20 cellular contexts compared by ENCODE assay signal in the genomic region with DNA sequence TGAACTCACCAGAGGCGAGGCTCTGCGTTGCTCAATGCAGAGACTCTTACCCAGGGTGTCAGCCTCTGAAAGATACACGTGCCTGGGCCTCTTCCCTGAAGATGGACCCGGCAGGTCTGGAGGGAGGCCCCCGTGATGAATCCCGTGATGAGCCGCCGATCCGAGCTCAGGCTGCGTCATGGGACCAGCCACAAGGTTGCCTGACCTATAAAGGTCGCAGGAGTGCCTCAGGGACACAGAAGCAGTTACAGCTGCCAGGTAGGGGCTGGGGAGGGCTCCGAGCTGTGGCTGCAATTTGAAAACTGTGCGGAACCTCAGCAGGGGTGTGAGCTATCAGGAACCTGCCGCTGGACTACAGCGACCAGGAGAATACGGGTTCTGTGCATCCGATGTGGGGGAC.
"Had no signal": no experiment of that assay in that cellular context is flagged by ENCODE, and none has a peak within 500 bp of the region (broad histone marks: within the 10 kb centered on the region; RNA-seq: fewer than 3 reads in every experiment).

No MANE protein-coding gene starts in this region.

- H3K9me3 ChIP-seq: breast epithelium had no signal

- H3K27ac ChIP-seq: breast epithelium, KMS-11, VCaP had no signal

- ATAC-seq: activated T-cell treated with anti-CD3 and anti-CD28 coated beads, Interleukin-2, amount 50 U/mL, for 72 hours; PC-3 had no signal

- H3K36me3 Mint-ChIP-seq: activated CD4-positive, alpha-beta memory T cell treated with anti-CD3 and anti-CD28 coated beads for 36 hours; activated naive CD4-positive, alpha-beta T cell treated with anti-CD3 and anti-CD28 coated beads, Interleukin-2, amount 50 U/mL, for 24 hours had no signal

- DNase-seq: activated CD4-positive, alpha-beta memory T cell treated with anti-CD3 and anti-CD28 coated beads for 36 hours; activated CD4-positive, alpha-beta T cell treated with anti-CD3 and anti-CD28 coated beads, Interleukin-2, amount 10 ng/mL, durations not matched to agents 7 days and 5 days; activated CD4-positive, CD25-positive, alpha-beta regulatory T cell; activated naive CD4-positive, alpha-beta T cell; activated T-cell treated with anti-CD3 and anti-CD28 coated beads, Interleukin-2, amount 50 U/mL, for 72 hours; central memory CD4-positive, alpha-beta T cell; NCI-H1092; NCI-H1417; NCI-H1694; NCI-H2029; NCI-H510A treated with DMSO at 0.1 percent for 48 hours; NCI-H69; PC-3; SHP77 treated with DMSO at 0.1 percent for 48 hours; T-helper 2 cell had no signal

- H3K4me2 ChIP-seq: KMS-11 had no signal

- H3K9ac ChIP-seq: KMS-11 had no signal

- H3K27me3 ChIP-seq: breast epithelium had no signal

- H3K4me1 ChIP-seq: breast epithelium had no signal

- H3K27me3 Mint-ChIP-seq: activated CD4-positive, alpha-beta memory T cell treated with anti-CD3 and anti-CD28 coated beads for 36 hours; activated naive CD4-positive, alpha-beta T cell treated with anti-CD3 and anti-CD28 coated beads, Interleukin-2, amount 50 U/mL, for 24 hours had no signal

- H3K4me3 ChIP-seq: breast epithelium had no signal

- H3K27ac Mint-ChIP-seq: activated CD4-positive, alpha-beta memory T cell treated with anti-CD3 and anti-CD28 coated beads for 36 hours; activated CD4-positive, alpha-beta T cell treated with anti-CD3 and anti-CD28 coated beads, Interleukin-2, amount 10 ng/mL, durations not matched to agents 7 days and 5 days; activated naive CD4-positive, alpha-beta T cell treated with anti-CD3 and anti-CD28 coated beads, Interleukin-2, amount 50 U/mL, for 24 hours; activated T-cell treated with anti-CD3 and anti-CD28 coated beads, Interleukin-2, amount 50 U/mL, for 72 hours; activated T-helper 2 cell treated with anti-CD3 and anti-CD28 coated beads, Interferon-gamma antibody, Interleukin-2, Interleukin-4, amounts not matched to agents 10 μg/mL and 5 μg/mL and 100 μg/mL, durations not matched to agents 14 hours and 24 hours and 36 hours had no signal

- H3K9me3 Mint-ChIP-seq: activated CD4-positive, alpha-beta memory T cell treated with anti-CD3 and anti-CD28 coated beads for 36 hours; activated CD4-positive, alpha-beta T cell treated with anti-CD3 and anti-CD28 coated beads, Interleukin-2, amount 10 ng/mL, durations not matched to agents 7 days and 5 days; activated naive CD4-positive, alpha-beta T cell treated with anti-CD3 and anti-CD28 coated beads, Interleukin-2, amount 50 U/mL, for 24 hours; activated T-cell treated with anti-CD3 and anti-CD28 coated beads, Interleukin-2, amount 50 U/mL, for 72 hours; activated T-helper 2 cell treated with anti-CD3 and anti-CD28 coated beads, Interferon-gamma antibody, Interleukin-2, Interleukin-4, amounts not matched to agents 10 μg/mL and 5 μg/mL and 100 μg/mL, durations not matched to agents 14 hours and 24 hours and 36 hours had no signal

- H3K4me3 Mint-ChIP-seq: activated CD4-positive, alpha-beta memory T cell treated with anti-CD3 and anti-CD28 coated beads for 36 hours; activated CD4-positive, alpha-beta T cell treated with anti-CD3 and anti-CD28 coated beads, Interleukin-2, amount 10 ng/mL, durations not matched to agents 7 days and 5 days; activated naive CD4-positive, alpha-beta T cell treated with anti-CD3 and anti-CD28 coated beads, Interleukin-2, amount 50 U/mL, for 24 hours; activated T-cell treated with anti-CD3 and anti-CD28 coated beads, Interleukin-2, amount 50 U/mL, for 72 hours had no signal

- H3K36me3 ChIP-seq: breast epithelium had no signal
